ENCODE assay signal across 9 cellular contexts in the genomic region with DNA sequence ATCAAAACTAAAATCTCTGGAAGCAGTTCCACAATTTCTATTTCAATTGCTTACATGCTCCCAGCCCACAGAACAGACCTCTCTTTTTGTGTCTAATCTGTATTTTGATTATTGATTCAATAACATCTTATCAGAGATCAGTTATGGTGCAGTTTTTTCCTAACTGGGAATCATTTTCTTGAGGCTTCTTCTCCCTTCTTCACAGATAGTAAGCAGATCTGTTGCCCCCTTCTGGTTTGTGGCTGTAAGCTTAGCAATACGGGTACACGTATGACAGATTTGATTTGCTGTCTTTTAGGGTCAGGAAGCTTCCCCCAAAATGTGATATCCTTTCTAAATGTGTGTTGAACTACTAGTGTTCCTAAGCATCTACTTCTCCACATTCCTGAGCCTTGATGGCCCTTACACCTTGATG. TPM values are rescaled to one million over a fixed set of nuclear protein-coding genes. Genes with fewer than 3 reads are reported as not detected.
DNase-seq lines count a peak whose midpoint lies in the region; ATAC-seq and TF ChIP-seq lines count a peak whose summit lies in the region.
"Had no signal": no experiment of that assay in that cellular context is flagged by ENCODE, and none has a peak within 500 bp of the region (broad histone marks: within the 10 kb centered on the region; RNA-seq: fewer than 3 reads in every experiment).

No MANE protein-coding gene starts in this region.

- CTCF ChIA-PET in WTC11 (lab: Charles Lee), result interaction anchor here (0.6 to 1.3 kb wide), 9 partner anchors 8 to 498 kb away, joined by 3 to 10 read pairs (median 4); no protein-coding TSS in a partner anchor

- H3K27me3 Mint-ChIP-seq in WTC11 (ENCODE audit: low read depth), result no peaks in the 10 kb centered on the region
- H3K27me3 Mint-ChIP-seq: activated naive CD8-positive, alpha-beta T cell treated with anti-CD3 and anti-CD28 coated beads, Interleukin-2, amount 10 ng/mL, durations not matched to agents 7 days and 5 days had no signal

- H3K27ac Mint-ChIP-seq in WTC11, result no peak overlapping the region
- H3K27ac Mint-ChIP-seq: activated naive CD8-positive, alpha-beta T cell treated with anti-CD3 and anti-CD28 coated beads, Interleukin-2, amount 10 ng/mL, durations not matched to agents 7 days and 5 days had no signal

- H3K36me3 Mint-ChIP-seq in WTC11, result peaks cover 26% of the 10 kb centered on the region

- peaks cover 3% of the 10 kb centered on the region; the same call in 1 of the 2 replicates for H3K9me3 Mint-ChIP-seq in WTC11
- H3K9me3 Mint-ChIP-seq: activated naive CD8-positive, alpha-beta T cell treated with anti-CD3 and anti-CD28 coated beads, Interleukin-2, amount 10 ng/mL, durations not matched to agents 7 days and 5 days had no signal

- peaks cover 6% of the 10 kb centered on the region for H3K4me1 Mint-ChIP-seq in WTC11

- ATAC-seq in WTC11, result peak; percentile 79
- no peak for ATAC-seq in GM18502 (IDR thresholded peaks at IDR 0.05; ENCODE audit: poor library complexity, unreplicated experiment)
- no peak for ATAC-seq in GM21390 (IDR thresholded peaks at IDR 0.05; ENCODE audit: unreplicated experiment)
- ATAC-seq in HG03432 (IDR thresholded peaks at IDR 0.05; ENCODE audit: unreplicated experiment), result no peak

- DNase-seq in 8988T (peak; percentile 28), H4 (ENCODE audit: low spot score) (peak; percentile 34), WTC11 (ENCODE audit: low spot score) (no peak), inferior parietal cortex (ENCODE audit: extremely low spot score) (peak; percentile 73), cerebellum (ENCODE audit: low spot score) (no peak)
- DNase-seq: activated naive CD8-positive, alpha-beta T cell treated with anti-CD3 and anti-CD28 coated beads, Interleukin-2, amount 10 ng/mL, durations not matched to agents 7 days and 5 days had no signal

- POLR2A ChIA-PET in WTC11 (lab: Charles Lee), result no interaction called here

- TF ChIP-seq CTCF in WTC11 (IDR thresholded peaks at IDR 0.05), result 0 out of 2 replicates have a peak, but pooled peaks have one; percentile 25

- H3K4me3 Mint-ChIP-seq in WTC11, result no peak overlapping the region
- H3K4me3 Mint-ChIP-seq: activated naive CD8-positive, alpha-beta T cell treated with anti-CD3 and anti-CD28 coated beads, Interleukin-2, amount 10 ng/mL, durations not matched to agents 7 days and 5 days had no signal

TF ChIP-seq in WTC11, 78 proteins besides CTCF, POLR2A, EP300 and RAD21:
- TF ChIP-seq NR3C1 (CRISPR knock-in tag; conservative IDR thresholded peaks at IDR 0.05; ENCODE audit: low read depth), result no peak
- no peak for TF ChIP-seq RORB (CRISPR knock-in tag; IDR thresholded peaks at IDR 0.05)
- no peak for TF ChIP-seq CREM (CRISPR knock-in tag; IDR thresholded peaks at IDR 0.05)
- no peak for TF ChIP-seq ZBTB21 (CRISPR knock-in tag; IDR thresholded peaks at IDR 0.05; ENCODE audit: borderline replicate concordance)
- TF ChIP-seq, protein P1, sequence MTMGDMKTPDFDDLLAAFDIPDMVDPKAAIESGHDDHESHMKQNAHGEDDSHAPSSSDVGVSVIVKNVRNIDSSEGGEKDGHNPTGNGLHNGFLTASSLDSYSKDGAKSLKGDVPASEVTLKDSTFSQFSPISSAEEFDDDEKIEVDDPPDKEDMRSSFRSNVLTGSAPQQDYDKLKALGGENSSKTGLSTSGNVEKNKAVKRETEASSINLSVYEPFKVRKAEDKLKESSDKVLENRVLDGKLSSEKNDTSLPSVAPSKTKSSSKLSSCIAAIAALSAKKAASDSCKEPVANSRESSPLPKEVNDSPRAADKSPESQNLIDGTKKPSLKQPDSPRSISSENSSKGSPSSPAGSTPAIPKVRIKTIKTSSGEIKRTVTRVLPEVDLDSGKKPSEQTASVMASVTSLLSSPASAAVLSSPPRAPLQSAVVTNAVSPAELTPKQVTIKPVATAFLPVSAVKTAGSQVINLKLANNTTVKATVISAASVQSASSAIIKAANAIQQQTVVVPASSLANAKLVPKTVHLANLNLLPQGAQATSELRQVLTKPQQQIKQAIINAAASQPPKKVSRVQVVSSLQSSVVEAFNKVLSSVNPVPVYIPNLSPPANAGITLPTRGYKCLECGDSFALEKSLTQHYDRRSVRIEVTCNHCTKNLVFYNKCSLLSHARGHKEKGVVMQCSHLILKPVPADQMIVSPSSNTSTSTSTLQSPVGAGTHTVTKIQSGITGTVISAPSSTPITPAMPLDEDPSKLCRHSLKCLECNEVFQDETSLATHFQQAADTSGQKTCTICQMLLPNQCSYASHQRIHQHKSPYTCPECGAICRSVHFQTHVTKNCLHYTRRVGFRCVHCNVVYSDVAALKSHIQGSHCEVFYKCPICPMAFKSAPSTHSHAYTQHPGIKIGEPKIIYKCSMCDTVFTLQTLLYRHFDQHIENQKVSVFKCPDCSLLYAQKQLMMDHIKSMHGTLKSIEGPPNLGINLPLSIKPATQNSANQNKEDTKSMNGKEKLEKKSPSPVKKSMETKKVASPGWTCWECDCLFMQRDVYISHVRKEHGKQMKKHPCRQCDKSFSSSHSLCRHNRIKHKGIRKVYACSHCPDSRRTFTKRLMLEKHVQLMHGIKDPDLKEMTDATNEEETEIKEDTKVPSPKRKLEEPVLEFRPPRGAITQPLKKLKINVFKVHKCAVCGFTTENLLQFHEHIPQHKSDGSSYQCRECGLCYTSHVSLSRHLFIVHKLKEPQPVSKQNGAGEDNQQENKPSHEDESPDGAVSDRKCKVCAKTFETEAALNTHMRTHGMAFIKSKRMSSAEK (CRISPR knock-in tag; IDR thresholded peaks at IDR 0.05; ENCODE audit: borderline replicate concordance), result no peak
- TF ChIP-seq EMX1 (CRISPR knock-in tag; IDR thresholded peaks at IDR 0.05), result no peak

RNA-seq across cellular contexts. Expression of a gene that starts 39.4 kb away (rescaled TPM):
- total RNA-seq in H4 (2014; rRNA removed; shearing (Covaris generic)), result 81.2 and 88.0 TPM in 2 replicates
- 80.1 to 96.9 TPM (median 91.0 TPM) in 3 replicates for total RNA-seq in WTC11 (2021)
- 56.3 TPM for total RNA-seq in cerebellum

RNA-seq across cellular contexts. Expression of a gene that starts 39.5 kb away (rescaled TPM):
- 9.0 and 15.4 TPM in 2 replicates for total RNA-seq in H4 (2014; rRNA removed; shearing (Covaris generic))
- total RNA-seq in WTC11 (2021), result 13.0 to 14.3 TPM (median 13.8 TPM) in 3 replicates
- total RNA-seq in cerebellum, result 7.3 TPM

Comparison
In these comparisons a context has a peak if more than half of its experiments do, and no peak if none do; other contexts are left out.
1. DNase-seq: peak in 8988T (single experiment), H4 (single experiment) and inferior parietal cortex (single experiment); none in WTC11 (single experiment) and cerebellum (single experiment).